11 cellular contexts compared by ENCODE assay signal in genomic region chr10:8444630-8445029, GRCh38.
A peak's percentile ranks its signal among the peaks of the same experiment; 100 is the strongest.
DNase-seq lines count a peak whose midpoint lies in the region; ATAC-seq, FAIRE-seq and TF ChIP-seq lines count a peak whose summit lies in the region.
"Had no signal": no experiment of that assay in that cellular context is flagged by ENCODE, and none has a peak within 500 bp of the region (broad histone marks: within the 10 kb centered on the region; RNA-seq: fewer than 3 reads in every experiment).

No MANE protein-coding gene starts in this region.

- H3K36me3 ChIP-seq in PC-3 (ENCODE audit: low read depth, low read length) (no peaks in the 10 kb centered on the region), K562 (ENCODE audit: control insufficient read depth, insufficient read depth, low read length) (no peaks in the 10 kb centered on the region)

- no peaks in the 10 kb centered on the region for H3K9me1 ChIP-seq in K562 (ENCODE audit: control insufficient read depth, insufficient read depth, low read length)

- POLR2A ChIA-PET in PC-3 (lab: Charles Lee; ENCODE audit: unreplicated experiment) (no interaction called here), K562 (lab: Yijun Ruan, JAX) (interaction anchor here (0.6 kb wide), 1 partner anchor 65 kb away, joined by 3 read pairs; no protein-coding TSS in a partner anchor)

- TF ChIP-seq EP300 in K562 (IDR thresholded peaks at IDR 0.05; ENCODE audit: low read length), result no peak

- H3K27ac ChIP-seq in PC-3 (ENCODE audit: low read length) (no peak overlapping the region), K562 (ENCODE audit: extremely low read depth, low read depth, low read length) (no peak overlapping the region)

- 0% methylated on average over 7 of the region's 7 CpGs for WGBS in K562 (ENCODE audit: insufficient coverage, low coverage, missing lambda C conversion rate)

- H3K79me2 ChIP-seq in PC-3 (ENCODE audit: low read length) (no peaks in the 10 kb centered on the region), K562 (ENCODE audit: control insufficient read depth, insufficient read depth, low read length) (no peaks in the 10 kb centered on the region)

- BruUV-seq in PC-3 (replicated peaks; lab: Mats Ljungman, UMichigan), result no TSS peak
- BruUV-seq in K562 (replicated peaks; lab: Mats Ljungman, UMichigan), result no TSS peak

- no peaks in the 10 kb centered on the region for H3K9me3 ChIP-seq in PC-3 (ENCODE audit: low read length)
- no peaks in the 10 kb centered on the region for H3K9me3 ChIP-seq in K562 (replicated peaks; ENCODE audit: control insufficient read depth, insufficient read depth, low read depth, low read length)

- H3K4me1 ChIP-seq in PC-3 (ENCODE audit: insufficient read depth, low read length) (no peaks in the 10 kb centered on the region), K562 (replicated peaks in 1 of 2; ENCODE audit: control insufficient read depth in 2 of 2, insufficient read depth in 2 of 2, low read length in 2 of 2) (no peaks in the 10 kb centered on the region)

- H3F3A ChIP-seq in PC-3 (ENCODE audit: low read length, unreplicated experiment), result no peaks in the 10 kb centered on the region

- ATAC-seq in PC-3, result peak; percentile 89
- peak; percentile 61; the same call in 2 of the 3 replicates for ATAC-seq in K562
- ATAC-seq in HG02981 (IDR thresholded peaks at IDR 0.05; ENCODE audit: unreplicated experiment), result no peak
- no peak for ATAC-seq in HG02642 (IDR thresholded peaks at IDR 0.05; ENCODE audit: poor library complexity, unreplicated experiment)
- ATAC-seq in HG03571 (IDR thresholded peaks at IDR 0.05; ENCODE audit: unreplicated experiment), result no peak

- no peak; a peak in 1 of 4 replicates for TF ChIP-seq RAD21 in K562 (CRISPR knock-in tag; conservative IDR thresholded peaks at IDR 0.05 in 1 of 2, IDR thresholded peaks at IDR 0.05 in 1 of 2)

- no peak overlapping the region for H3K9ac ChIP-seq in PC-3 (ENCODE audit: low read length)
- no peak overlapping the region for H3K9ac ChIP-seq in K562 (ENCODE audit: insufficient read depth in 1 of 2, low read depth in 2 of 2, low read length in 2 of 2)

- no peak for TF ChIP-seq POLR2A in K562 (conservative IDR thresholded peaks at IDR 0.05)

- H3K4me3 ChIP-seq in PC-3 (ENCODE audit: low read length) (no peak overlapping the region), K562 (no peak overlapping the region)
- H3K4me3 ChIP-seq: lung had no signal

- H4K20me1 ChIP-seq in PC-3 (ENCODE audit: low read length) (no peaks in the 10 kb centered on the region), K562 (replicated peaks; ENCODE audit: control insufficient read depth, insufficient read depth, low read length) (no peaks in the 10 kb centered on the region)

- FAIRE-seq in K562 (lab: Jason Lieb, UNC), result no peak

- intact Hi-C loops in PC-3 (cut with micrococcal nuclease) (no loop called here), K562 (cut with micrococcal nuclease) (no loop called here)

- in situ Hi-C loops in K562 (cut with MboI), result no loop called here

- DNase-seq in PC-3 (peak; percentile 11), K562 (ENCODE audit: extremely low read depth in 1 of 4, low spot score in 3 of 4) (peak in 1 of 4 experiments; percentile 3), OCI-M2 (lab: John Stamatoyannopoulos, UW; ENCODE audit: unreplicated experiment) (no peak)
- peak; percentile 12 for DNase-seq in stimulated activated CD4-positive, alpha-beta T cell treated with anti-CD3 and anti-CD28 coated beads, Interleukin-2, amount 100 ng/mL, for 4 hours (ENCODE audit: low read depth)
- DNase-seq: dermis blood vessel endothelial cell, NCI-H2081 treated with DMSO at 0.1 percent for 48 hours had no signal

- H2AFZ ChIP-seq in PC-3 (ENCODE audit: low read length), result no peak overlapping the region
- no peak overlapping the region for H2AFZ ChIP-seq in K562 (ENCODE audit: low read depth, low read length)

- H3K4me2 ChIP-seq in PC-3 (ENCODE audit: low read length) (no peak overlapping the region), K562 (ENCODE audit: insufficient read depth, low read length) (no peak overlapping the region)

- CTCF ChIA-PET in PC-3 (lab: Charles Lee), result interaction anchor here (0.5 kb wide), 1 partner anchor 24 kb away, joined by 5 read pairs; no protein-coding TSS in a partner anchor
- CTCF ChIA-PET in K562 (lab: Yijun Ruan, JAX; ENCODE audit: low intra/inter-chr PET ratio), result no interaction called here

- TF ChIP-seq CTCF in GM12872 (IDR thresholded peaks at IDR 0.05; ENCODE audit: insufficient read depth, low read depth, low read length), result peak; percentile 9; the same call in 1 of the 3 replicates
- TF ChIP-seq CTCF in PC-3 (conservative IDR thresholded peaks at IDR 0.05; ENCODE audit: low read depth, low read length), result peak; percentile 34; the same call in 1 of the 2 replicates
- TF ChIP-seq CTCF in K562 (IDR thresholded peaks at IDR 0.05 in 2 of 3, conservative IDR thresholded peaks at IDR 0.05 in 1 of 3; ENCODE audit: insufficient read depth in 2 of 3, low read depth in 1 of 3, low read length in 3 of 3), result peak in 1 of 3 experiments; percentile 15; a peak in 1 of 6 replicates

- H3K27me3 ChIP-seq in PC-3 (ENCODE audit: low read length), result no peaks in the 10 kb centered on the region
- no peaks in the 10 kb centered on the region for H3K27me3 ChIP-seq in K562 (ENCODE audit: control insufficient read depth in 2 of 2, insufficient read depth in 2 of 2, low read length in 2 of 2)

- no peaks in the 10 kb centered on the region for H3K9me2 ChIP-seq in PC-3 (replicated peaks; ENCODE audit: low read length)

TF ChIP-seq in K562, 482 proteins besides CTCF, POLR2A, EP300 and RAD21:
- TF ChIP-seq REST (CRISPR knock-in tag; IDR thresholded peaks at IDR 0.05; ENCODE audit: low read depth) (no peak), PPARD (CRISPR knock-in tag; IDR thresholded peaks at IDR 0.05) (no peak)

Comparison
In these comparisons a context has a peak if more than half of its experiments do, and no peak if none do; other contexts are left out.
1. ATAC-seq: peak in PC-3 (single experiment) and K562 (single experiment); none in HG02981 (single experiment), HG02642 (single experiment) and HG03571 (single experiment).